Comparison of ENCODE assay signal across 7 cellular contexts in the genomic region with DNA sequence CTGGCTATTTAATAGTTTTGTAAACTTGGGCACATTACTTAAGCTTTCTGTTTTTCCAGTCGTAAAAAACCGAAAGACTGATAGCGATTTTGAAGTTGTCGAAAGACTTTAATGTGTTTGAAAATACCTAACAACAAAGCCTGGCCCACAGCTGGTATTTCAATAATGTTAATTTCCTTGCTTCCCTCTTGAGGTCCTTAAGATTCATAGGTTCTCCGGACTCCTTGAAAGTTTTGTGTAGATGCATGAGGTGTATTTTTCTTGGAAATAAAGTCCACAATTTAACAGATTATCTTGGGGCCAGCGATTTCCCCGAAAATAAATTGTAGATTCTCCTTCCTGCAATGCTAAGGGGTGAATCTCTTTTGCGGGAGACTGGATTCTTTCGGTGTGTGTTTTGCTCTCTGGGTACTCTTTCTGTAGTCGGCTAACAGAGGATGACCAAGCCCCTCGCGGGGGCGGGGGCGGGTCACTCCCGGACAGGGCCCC. TPM values are rescaled to one million over a fixed set of nuclear protein-coding genes. Genes with fewer than 3 reads are reported as not detected.
DNase-seq lines count a peak whose midpoint lies in the region; ATAC-seq and TF ChIP-seq lines count a peak whose summit lies in the region.

No MANE protein-coding gene starts in this region.

- H3K36me3 ChIP-seq in HUES48 (ENCODE audit: control insufficient read depth, insufficient read depth, low read length) (peaks cover 27% of the 10 kb centered on the region), subcutaneous abdominal adipose tissue (ENCODE audit: control insufficient read depth in 5 of 5, insufficient read depth in 5 of 5, low read length in 5 of 5) (peaks cover 0 to 19% (median 13%) of the 10 kb centered on the region in 5 donors)

- peaks cover 29% of the 10 kb centered on the region for H3K36me3 Mint-ChIP-seq in activated naive CD8-positive, alpha-beta T cell treated with anti-CD3 and anti-CD28 coated beads for 36 hours
- H3K36me3 Mint-ChIP-seq in immature natural killer cell, result peaks cover 6 to 14% (median 10%) of the 10 kb centered on the region in 3 donors

- peak overlapping the region; percentile 94 for H3K27ac Mint-ChIP-seq in activated naive CD8-positive, alpha-beta T cell treated with anti-CD3 and anti-CD28 coated beads for 36 hours
- H3K27ac Mint-ChIP-seq in immature natural killer cell, result peak overlapping the region; percentile 88 to 98 (median 93)

- peak overlapping the region; percentile 73 for H3K4me3 ChIP-seq in HUES48 (ENCODE audit: low read depth, low read length)
- H3K4me3 ChIP-seq in subcutaneous abdominal adipose tissue (ENCODE audit: low read depth in 1 of 5, low read length in 5 of 5), result peak overlapping the region; percentile 68 to 92 (median 78)

- H3K27me3 ChIP-seq in HUES48 (ENCODE audit: control insufficient read depth, insufficient read depth, low read length) (no peaks in the 10 kb centered on the region), subcutaneous abdominal adipose tissue (ENCODE audit: control insufficient read depth in 5 of 5, insufficient read depth in 4 of 5, low read length in 5 of 5) (no peaks in the 10 kb centered on the region)

- H3K4me3 Mint-ChIP-seq in activated naive CD8-positive, alpha-beta T cell treated with anti-CD3 and anti-CD28 coated beads for 36 hours, result peak overlapping the region; percentile 99
- H3K4me3 Mint-ChIP-seq in immature natural killer cell, result peak overlapping the region; percentile 96 to 99 (median 97)

- no peaks in the 10 kb centered on the region for H3K9me3 ChIP-seq in HUES48 (ENCODE audit: control insufficient read depth, insufficient read depth, low read length)
- H3K9me3 ChIP-seq in subcutaneous abdominal adipose tissue (ENCODE audit: control insufficient read depth in 5 of 5, low read length in 5 of 5), result no peaks in the 10 kb centered on the region

- no peak for DNase-seq in activated naive CD8-positive, alpha-beta T cell treated with anti-CD3 and anti-CD28 coated beads for 36 hours
- DNase-seq in immature natural killer cell (no peak), GM20000 (ENCODE audit: low spot score) (no peak)

- H3K4me1 ChIP-seq in HUES48 (ENCODE audit: control insufficient read depth, insufficient read depth, low read length), result peaks cover 20% of the 10 kb centered on the region
- peaks cover 5 to 41% (median 34%) of the 10 kb centered on the region in 5 donors for H3K4me1 ChIP-seq in subcutaneous abdominal adipose tissue (ENCODE audit: control insufficient read depth in 5 of 5, insufficient read depth in 5 of 5, low read length in 5 of 5)

- H3K4me1 Mint-ChIP-seq in activated naive CD8-positive, alpha-beta T cell treated with anti-CD3 and anti-CD28 coated beads for 36 hours, result peaks cover 26% of the 10 kb centered on the region
- H3K4me1 Mint-ChIP-seq in immature natural killer cell, result peaks cover 29 to 38% of the 10 kb centered on the region in 2 donors

- ATAC-seq in GM19023 (IDR thresholded peaks at IDR 0.05; ENCODE audit: unreplicated experiment) (no peak), HG03354 (IDR thresholded peaks at IDR 0.05; ENCODE audit: poor library complexity, severe bottlenecking, unreplicated experiment) (no peak)

- H3K27me3 Mint-ChIP-seq in activated naive CD8-positive, alpha-beta T cell treated with anti-CD3 and anti-CD28 coated beads for 36 hours, result no peaks in the 10 kb centered on the region
- H3K27me3 Mint-ChIP-seq in immature natural killer cell (ENCODE audit: low read depth in 3 of 3), result peaks cover 4 to 7% (median 6%) of the 10 kb centered on the region in 3 donors

- no peak for TF ChIP-seq CTCF in GM20000 (IDR thresholded peaks at IDR 0.05; ENCODE audit: extremely low read depth, missing control alignments)

- H3K27ac ChIP-seq in HUES48 (ENCODE audit: low read depth, low read length) (peak overlapping the region; percentile 99), subcutaneous abdominal adipose tissue (ENCODE audit: low read depth, low read length) (peak overlapping the region; percentile 96)

- H3K9ac ChIP-seq in HUES48 (ENCODE audit: low read depth, low read length) (peak overlapping the region; percentile 99), subcutaneous abdominal adipose tissue (ENCODE audit: low read length in 5 of 5) (peak overlapping the region; percentile 56 to 88 (median 86))

- no peaks in the 10 kb centered on the region for H3K9me3 Mint-ChIP-seq in activated naive CD8-positive, alpha-beta T cell treated with anti-CD3 and anti-CD28 coated beads for 36 hours
- H3K9me3 Mint-ChIP-seq in immature natural killer cell, result no peaks in the 10 kb centered on the region

RNA-seq across cellular contexts. Expression of a gene that starts 0.7 kb away (rescaled TPM):
- total RNA-seq in activated naive CD8-positive, alpha-beta T cell treated with anti-CD3 and anti-CD28 coated beads for 36 hours, result 100 to 1,000 TPM; 104 to 107 TPM
- polyA plus RNA-seq in immature natural killer cell, result 100 to 1,000 TPM in 2 of 3 donors, 10 to 100 TPM in 1; 78.1 to 210 (median 129) TPM
